In genomic region chr17:81990836-81991683, GRCh38 we compare ENCODE assay signal across 11 cellular contexts. TPM values are rescaled to one million over a fixed set of nuclear protein-coding genes. Genes with fewer than 3 reads are reported as not detected.
DNase-seq lines count a peak whose midpoint lies in the region; ATAC-seq, FAIRE-seq and TF ChIP-seq lines count a peak whose summit lies in the region.
"Had no signal": no experiment of that assay in that cellular context is flagged by ENCODE, and none has a peak within 500 bp of the region (broad histone marks: within the 10 kb centered on the region; RNA-seq: fewer than 3 reads in every experiment).

No MANE protein-coding gene starts in this region.

- H3K4me1 ChIP-seq in Caco-2, result peaks cover 18% of the 10 kb centered on the region; the same call in 1 of the 2 replicates
- peaks cover 8 to 19% of the 10 kb centered on the region in 2 donors for H3K4me1 ChIP-seq in adrenal gland (replicated peaks in 1 of 2)
- peaks cover 0 to 21% of the 10 kb centered on the region in 2 donors for H3K4me1 ChIP-seq in right atrium auricular region
- H3K4me1 ChIP-seq in pancreas, result peaks cover 15 to 20% (median 17%) of the 10 kb centered on the region in 3 donors

- H3K27me3 ChIP-seq in Caco-2 (replicated peaks; ENCODE audit: control insufficient read depth, insufficient read depth, low read length), result no peaks in the 10 kb centered on the region
- no peaks in the 10 kb centered on the region for H3K27me3 ChIP-seq in adrenal gland
- no peaks in the 10 kb centered on the region for H3K27me3 ChIP-seq in right atrium auricular region
- no peaks in the 10 kb centered on the region for H3K27me3 ChIP-seq in pancreas

- H3K9me3 ChIP-seq in Caco-2, result no peaks in the 10 kb centered on the region
- H3K9me3 ChIP-seq in adrenal gland (replicated peaks in 1 of 3), result no peaks in the 10 kb centered on the region
- H3K9me3 ChIP-seq in right atrium auricular region, result no peaks in the 10 kb centered on the region
- no peaks in the 10 kb centered on the region for H3K9me3 ChIP-seq in pancreas

- H3K27me3 Mint-ChIP-seq in Caco-2 (ENCODE audit: insufficient read depth, unreplicated experiment), result no peaks in the 10 kb centered on the region

- POLR2A ChIA-PET in Caco-2 (lab: Charles Lee), result interaction anchor here (0.6 kb wide), 1 partner anchor 46 kb away, joined by 4 read pairs; the partner anchor contains the start of gene DCXR

- WGBS in adrenal gland, 4 donors, result 85 to 89% (median 87%) methylated on average over 20 to 25 of the region's 25 CpGs
- 46 to 54% methylated on average over 25 of the region's 25 CpGs for whole genome bisulfite sequencing in pancreas, 2 donors

- H3K36me3 ChIP-seq in Caco-2 (ENCODE audit: control insufficient read depth, insufficient read depth, low read length) (no peaks in the 10 kb centered on the region), adrenal gland (replicated peaks in 1 of 2) (peaks cover 0 to 6% of the 10 kb centered on the region in 2 donors), right atrium auricular region (peaks cover 8% of the 10 kb centered on the region), pancreas (peaks cover 0 to under 1% (median 0%) of the 10 kb centered on the region in 3 donors)

- BruUV-seq in Caco-2 (replicated peaks; lab: Mats Ljungman, UMichigan), result no TSS peak

- peak overlapping the region in 4 of 5 donors; percentile 5 to 83 (median 61) for H3K27ac ChIP-seq in adrenal gland
- peak overlapping the region; percentile 44 to 72 for H3K27ac ChIP-seq in right atrium auricular region
- H3K27ac ChIP-seq in pancreas, result peak overlapping the region; percentile 49 to 79 (median 72)

- H3K36me3 Mint-ChIP-seq in Caco-2 (ENCODE audit: insufficient read depth, unreplicated experiment), result peaks cover 32% of the 10 kb centered on the region

- H3K4me3 ChIP-seq in Caco-2 (ENCODE audit: low read depth, low read length) (no peak overlapping the region), adrenal gland (no peak overlapping the region), right atrium auricular region (no peak overlapping the region), pancreas (no peak overlapping the region)

- no peaks in the 10 kb centered on the region for H3K9me3 Mint-ChIP-seq in Caco-2 (ENCODE audit: unreplicated experiment)

- no peak for FAIRE-seq in pancreas (lab: Jason Lieb, UNC)

- H3K4me1 Mint-ChIP-seq in Caco-2 (ENCODE audit: low read depth, unreplicated experiment), result peaks cover 6% of the 10 kb centered on the region

- peak; percentile 31 to 42 (median 37) for ATAC-seq in pancreas
- ATAC-seq in GM18517 (IDR thresholded peaks at IDR 0.05; ENCODE audit: unreplicated experiment), result no peak
- ATAC-seq in HG03342 (IDR thresholded peaks at IDR 0.05; ENCODE audit: unreplicated experiment), result no peak

- TF ChIP-seq POLR2A in adrenal gland (IDR thresholded peaks at IDR 0.05), result no peak

- H3K4me3 Mint-ChIP-seq in Caco-2 (ENCODE audit: unreplicated experiment), result no peak overlapping the region

- TF ChIP-seq CTCF in Caco-2 (IDR thresholded peaks at IDR 0.05; ENCODE audit: insufficient read depth in 1 of 2, low read depth in 1 of 2, low read length in 1 of 2, severe bottlenecking in 1 of 2, unreplicated experiment in 1 of 2) (no peak), adrenal gland (IDR thresholded peaks at IDR 0.05) (no peak), right atrium auricular region (IDR thresholded peaks at IDR 0.05) (no peak), pancreas (IDR thresholded peaks at IDR 0.05) (no peak)

- no peak for DNase-seq in Caco-2
- DNase-seq in adrenal gland, result peak in 1 of 7 donors; percentile 18
- no peak for DNase-seq in right atrium auricular region (ENCODE audit: low spot score)
- DNase-seq in pancreas, result peak; percentile 45 to 82 (median 66)
- no peak for DNase-seq in NCI-H1105 (lab: John Stamatoyannopoulos, UW)
- no peak for DNase-seq in activated CD8-positive, alpha-beta memory T cell treated with anti-CD3 and anti-CD28 coated beads, Interleukin-2, amount 50 U/mL, for 4 hours
- DNase-seq: activated CD8-positive, alpha-beta memory T cell treated with anti-CD3 and anti-CD28 coated beads, Interleukin-2, amount 50 U/mL, for 48 hours; T1000 had no signal

- CTCF ChIA-PET in Caco-2 (lab: Charles Lee), result interaction anchor here (0.5 to 1.0 kb wide), 2 partner anchors 19 to 32 kb away, joined by 5 to 8 read pairs; no protein-coding TSS in a partner anchor

- intact Hi-C loops in Caco-2 (cut with micrococcal nuclease; ENCODE audit: unreplicated experiment) (no loop called here), adrenal gland (cut with DNase I) (no loop called here), pancreas (cut with DNase I) (no loop called here)

- H3K27ac Mint-ChIP-seq in Caco-2 (ENCODE audit: unreplicated experiment), result peak overlapping the region; percentile 56

RNA-seq across cellular contexts. Expression of gene ASPSCR1, which starts 13.6 kb away (rescaled TPM):
- total RNA-seq in Caco-2 (2022) (58.0 and 59.2 TPM in 2 replicates), adrenal gland (10 to 100 TPM; 19.9 to 45.9 (median 26.5) TPM), right atrium auricular region (10 to 100 TPM; 14.1 to 18.8 TPM), pancreas (10 to 100 TPM; 12.2 to 25.7 (median 16.2) TPM)
- polyA plus RNA-seq in adrenal gland (100 to 1,000 TPM in 1 of 3 donors, 10 to 100 TPM in 2; 10.2 to 177 (median 96.5) TPM), pancreas (10 to 100 TPM; 70.8 to 78.8 TPM)

RNA-seq across cellular contexts. Expression of gene NOTUM, which starts 30.1 kb away (rescaled TPM):
- 11.1 and 13.0 TPM in 2 replicates for total RNA-seq in Caco-2 (2022)
- total RNA-seq in adrenal gland, result 1 to 10 TPM in 2 of 8 donors, under 1 TPM in 4, not detected in 2; 0.11 to 9.7 (median 0.82) TPM
- under 1 TPM in 2 of 3 donors, not detected in 1; 0.07 to 0.40 TPM for polyA plus RNA-seq in adrenal gland
- total RNA-seq in right atrium auricular region, result under 1 TPM in 1 of 2 donors, not detected in 1; 0.35 TPM
- total RNA-seq in pancreas, result under 1 TPM in 5 of 6 donors, not detected in 1; 0.14 to 0.44 (median 0.16) TPM
- polyA plus RNA-seq in pancreas, result under 1 TPM; 0.21 to 0.27 TPM
- total RNA-seq: HT1080 had no signal

RNA-seq across cellular contexts. Expression of gene CENPX, which starts 31.6 kb away (rescaled TPM):
- total RNA-seq in Caco-2 (2022), result 85.3 and 94.9 TPM in 2 replicates
- 10 to 100 TPM; 24.3 to 75.9 (median 41.0) TPM for total RNA-seq in adrenal gland
- polyA plus RNA-seq in adrenal gland, result 10 to 100 TPM; 11.2 to 70.9 (median 58.3) TPM
- total RNA-seq in right atrium auricular region, result 10 to 100 TPM; 36.5 to 47.6 TPM
- total RNA-seq in pancreas, result 10 to 100 TPM; 14.0 to 28.6 (median 16.4) TPM
- polyA plus RNA-seq in pancreas, result 10 to 100 TPM; 43.6 to 62.4 TPM

RNA-seq across cellular contexts. Expression of gene LRRC45, which starts 32.0 kb away (rescaled TPM):
- total RNA-seq in Caco-2 (2022), result 33.2 and 38.2 TPM in 2 replicates
- total RNA-seq in adrenal gland, result 10 to 100 TPM in 6 of 8 donors, 1 to 10 TPM in 2; 3.0 to 24.2 (median 12.6) TPM
- polyA plus RNA-seq in adrenal gland, result 10 to 100 TPM in 2 of 3 donors, 1 to 10 TPM in 1; 1.2 to 24.5 (median 15.4) TPM
- total RNA-seq in right atrium auricular region, result 1 to 10 TPM; 4.7 to 4.9 TPM
- total RNA-seq in pancreas, result 1 to 10 TPM; 5.3 to 9.9 (median 6.2) TPM
- 10 to 100 TPM; 20.0 to 21.6 TPM for polyA plus RNA-seq in pancreas

RNA-seq across cellular contexts. Expression of gene RAC3, which starts 40.4 kb away (rescaled TPM):
- total RNA-seq in Caco-2 (2022), result 94.5 and 96.7 TPM in 2 replicates
- total RNA-seq in adrenal gland, result 10 to 100 TPM in 1 of 8 donors, 1 to 10 TPM in 7; 3.0 to 13.5 (median 4.4) TPM
- 10 to 100 TPM in 1 of 3 donors, 1 to 10 TPM in 2; 1.6 to 10.5 (median 9.0) TPM for polyA plus RNA-seq in adrenal gland
- 1 to 10 TPM in 1 of 2 donors, under 1 TPM in 1; 0.93 to 2.6 TPM for total RNA-seq in right atrium auricular region
- total RNA-seq in pancreas, result 1 to 10 TPM in 5 of 6 donors, under 1 TPM in 1; 0.97 to 3.3 (median 1.9) TPM
- polyA plus RNA-seq in pancreas, result 10 to 100 TPM in 1 of 2 donors, 1 to 10 TPM in 1; 6.0 to 12.6 TPM

Comparison
In these comparisons a context has a peak if more than half of its experiments do, and no peak if none do; other contexts are left out.
1. DNase-seq: peak in pancreas (6 of 6); none in Caco-2 (0 of 2), right atrium auricular region (single experiment), NCI-H1105 (single experiment) and activated CD8-positive, alpha-beta memory T cell treated with anti-CD3 and anti-CD28 coated beads, Interleukin-2, amount 50 U/mL, for 4 hours (single experiment).
2. ATAC-seq: peak in pancreas (4 of 4); none in GM18517 (single experiment) and HG03342 (single experiment).
3. Peak in every context shown above with its lines, with median percentiles within 50 percentile points of each other: H3K27ac ChIP-seq.